ENCODE assay signal across 1 cellular context in genomic region chr7:30168800-30169584, GRCh38.
TF ChIP-seq lines count a peak whose summit lies in the region.

No MANE protein-coding gene starts in this region.

TF ChIP-seq in WTC11, 78 proteins besides CTCF, POLR2A, EP300 and RAD21 (continued from another document):
- TF ChIP-seq MAX (CRISPR knock-in tag; IDR thresholded peaks at IDR 0.05) = peak; percentile 45
